ENCODE assay signal across 9 cellular contexts in genomic region chr2:166135152-166135848, GRCh38. TPM values are rescaled to one million over a fixed set of nuclear protein-coding genes. Genes with fewer than 3 reads are reported as not detected.
"Had no signal": no experiment of that assay in that cellular context is flagged by ENCODE, and none has a peak within 500 bp of the region (broad histone marks: within the 10 kb centered on the region; RNA-seq: fewer than 3 reads in every experiment).

No MANE protein-coding gene starts in this region.

- DNase-seq: H9, HCEC 1CT, KBM-7 had no signal

- H3K4me3 ChIP-seq: GM23338 had no signal

- H2AFZ ChIP-seq: GM23338 had no signal

- H3K4me2 ChIP-seq: GM23338 had no signal

- H3K27ac Mint-ChIP-seq: GM23338, H9, IgD-negative memory B cell had no signal

- H3K4me3 Mint-ChIP-seq: GM23338, H9, IgD-negative memory B cell had no signal

- FAIRE-seq: H1, H54, HTR-8/SVneo had no signal

- H3K36me3 Mint-ChIP-seq: IgD-negative memory B cell had no signal

- H3K4me1 Mint-ChIP-seq: GM23338, IgD-negative memory B cell had no signal

RNA-seq across cellular contexts. Expression of gene SCN1A, which starts 7.5 kb away (rescaled TPM):
- total RNA-seq: HT-29 had no signal
